ENCODE assay signal across 8 cellular contexts in genomic region chr6:110814488-110815259, GRCh38. TPM values are rescaled to one million over a fixed set of nuclear protein-coding genes. Genes with fewer than 3 reads are reported as not detected.
DNase-seq lines count a peak whose midpoint lies in the region; ATAC-seq lines count a peak whose summit lies in the region.

No MANE protein-coding gene starts in this region.

- ATAC-seq in HG02973 (IDR thresholded peaks at IDR 0.05; ENCODE audit: unreplicated experiment): peak; percentile 16

- no peaks in the 10 kb centered on the region for H3K27me3 ChIP-seq in endocrine pancreas (ENCODE audit: control insufficient read depth, insufficient read depth, low read length)

- H3K4me3 ChIP-seq in endocrine pancreas (ENCODE audit: control insufficient read depth, insufficient read depth, low read length) (no peak overlapping the region), mesodermal cell (ENCODE audit: extremely low read depth, insufficient read depth, low read length, poor library complexity, severe bottlenecking) (peak overlapping the region; percentile 92)

- peak overlapping the region; percentile 100 for H3K27ac ChIP-seq in mesodermal cell (ENCODE audit: low read depth, low read length, severe bottlenecking)

- no peaks in the 10 kb centered on the region for H3K36me3 ChIP-seq in endocrine pancreas (ENCODE audit: control insufficient read depth, insufficient read depth, low read length)
- peaks cover 8% of the 10 kb centered on the region for H3K36me3 ChIP-seq in mesodermal cell (ENCODE audit: control insufficient read depth, insufficient read depth, low read length)

- DNase-seq in NCI-H524 (lab: John Stamatoyannopoulos, UW) (peak; percentile 14 to 74), NCI-H524 treated with DMSO at 0.1 percent for 48 hours (lab: John Stamatoyannopoulos, UW) (no peak), NCI-H526 (lab: John Stamatoyannopoulos, UW) (peak; percentile 17 to 80)
- DNase-seq in activated CD8-positive, alpha-beta memory T cell treated with anti-CD3 and anti-CD28 coated beads, Interleukin-2, amount 50 U/mL, for 24 hours (ENCODE audit: extremely low read depth): peak; percentile 15
- DNase-seq in stimulated activated CD8-positive, alpha-beta memory T cell treated with anti-CD3 and anti-CD28 coated beads, Interleukin-15, amount 100 ng/mL, for 48 hours (ENCODE audit: low read depth in 2 of 2): peak; percentile 51 to 56

- H3K9me3 ChIP-seq in endocrine pancreas (ENCODE audit: control insufficient read depth, low read length) (no peaks in the 10 kb centered on the region), mesodermal cell (ENCODE audit: control insufficient read depth, low read length) (no peaks in the 10 kb centered on the region)

- H3K4me1 ChIP-seq in endocrine pancreas (ENCODE audit: control insufficient read depth, insufficient read depth, low read length) (no peaks in the 10 kb centered on the region), mesodermal cell (ENCODE audit: control insufficient read depth, insufficient read depth, low read length, poor library complexity, severe bottlenecking) (peaks cover 12% of the 10 kb centered on the region)

- WGBS in mesodermal cell (ENCODE audit: insufficient coverage in 2 of 2), 2 experiments: 0 to 1% methylated on average over 68 to 92 of the region's 100 CpGs

- peak overlapping the region; percentile 81 for H3K9ac ChIP-seq in endocrine pancreas (ENCODE audit: control insufficient read depth, insufficient read depth, low read length)

RNA-seq across cellular contexts. Expression of gene CDK19, which starts 0.6 kb away (rescaled TPM):
- polyA plus RNA-seq in mesodermal cell (2013, experiment 1 of 2): 18.0 TPM
- 17.6 TPM for polyA plus RNA-seq in mesodermal cell (2013, experiment 2 of 2)

RNA-seq across cellular contexts. Expression of gene AMD1, which starts 59.9 kb away (rescaled TPM):
- polyA plus RNA-seq in mesodermal cell (2013, experiment 1 of 2): 50.4 TPM
- polyA plus RNA-seq in mesodermal cell (2013, experiment 2 of 2): 55.1 TPM
